In genomic region chr15:90765966-90766365, GRCh38 we compare ENCODE assay signal across 24 cellular contexts.
"Had no signal": no experiment of that assay in that cellular context is flagged by ENCODE, and none has a peak within 500 bp of the region (broad histone marks: within the 10 kb centered on the region; RNA-seq: fewer than 3 reads in every experiment).

No MANE protein-coding gene starts in this region.

- DNase-seq: activated CD4-positive, alpha-beta T cell treated with anti-CD3 and anti-CD28 coated beads for 48 hours; activated CD4-positive, alpha-beta T cell treated with anti-CD3 and anti-CD28 coated beads, Interleukin-2, amount 50 U/mL, for 4 hours; activated CD4-positive, CD25-positive, alpha-beta regulatory T cell treated with anti-CD3 and anti-CD28 coated beads, Interleukin-2, amount 50 U/mL, for 72 hours; activated CD8-positive, alpha-beta T cell treated with anti-CD3 and anti-CD28 coated beads, Interleukin-2, amount 10 ng/mL, durations not matched to agents 7 days and 5 days; activated gamma-delta T cell treated with Interleukin-2 at 50 U/mL for 16 hours; activated naive CD4-positive, alpha-beta T cell treated with anti-CD3 and anti-CD28 coated beads, Interleukin-2, amount 10 ng/mL, durations not matched to agents 7 days and 5 days; activated naive CD8-positive, alpha-beta T cell treated with anti-CD3 and anti-CD28 coated beads for 36 hours; activated T-cell treated with anti-CD3 and anti-CD28 coated beads, Interleukin-2, amount 50 U/mL, for 48 hours; body of pancreas; central memory CD4-positive, alpha-beta T cell; MM.1S; NCI-H1105 treated with DMSO at 0.1 percent for 48 hours; NCI-H1436 treated with DMSO at 0.1 percent for 48 hours; NCI-H187; NCI-H2081; NCI-H510A treated with DMSO at 0.1 percent for 48 hours; NCI-H69; PC-3; SIG-M5; T-helper 17 cell; T-helper 9 cell had no signal

- H3K9me3 ChIP-seq: body of pancreas had no signal

- H3K4me2 ChIP-seq: KMS-11 had no signal

- H3K4me1 ChIP-seq: body of pancreas had no signal

- H3K27me3 ChIP-seq: body of pancreas had no signal

- H3K9ac ChIP-seq: KMS-11 had no signal

- H3K27ac ChIP-seq: body of pancreas, KMS-11 had no signal

- H3K4me3 ChIP-seq: body of pancreas had no signal

- FAIRE-seq: bronchial epithelial cell had no signal

- ATAC-seq: activated CD8-positive, alpha-beta T cell treated with anti-CD3 and anti-CD28 coated beads, Interleukin-2, amount 10 ng/mL, durations not matched to agents 7 days and 5 days; body of pancreas; PC-3; T-helper 17 cell; WTC11 had no signal
